Comparison of ENCODE assay signal across 22 cellular contexts in genomic region chr20:60297649-60298048, GRCh38.
A peak's percentile ranks its signal among the peaks of the same experiment; 100 is the strongest.
DNase-seq lines count a peak whose midpoint lies in the region; ATAC-seq and TF ChIP-seq lines count a peak whose summit lies in the region.
"Had no signal": no experiment of that assay in that cellular context is flagged by ENCODE, and none has a peak within 500 bp of the region (broad histone marks: within the 10 kb centered on the region; RNA-seq: fewer than 3 reads in every experiment).

No MANE protein-coding gene starts in this region.

- no peak overlapping the region for H3K4me3 ChIP-seq in RWPE2 (ENCODE audit: severe bottlenecking)
- H3K4me3 ChIP-seq in mucosa of descending colon, result no peak overlapping the region
- no peak overlapping the region for H3K4me3 ChIP-seq in BE2C (ENCODE audit: low read depth, low read length)
- H3K4me3 ChIP-seq: K562, SJCRH30 had no signal

- DNase-seq in NCI-H748 (lab: John Stamatoyannopoulos, UW; ENCODE audit: unreplicated experiment) (peak; percentile 8), NCI-H748 treated with DMSO at 0.1 percent for 48 hours (lab: John Stamatoyannopoulos, UW) (no peak), RWPE2 (ENCODE audit: low spot score) (no peak), mucosa of descending colon (no peak), BE2C (no peak), retina (no peak)
- DNase-seq: AML-193, H7, HFFc6, NCI-H1105, NCI-H146, NCI-H2081 treated with DMSO at 0.1 percent for 48 hours, NCI-H446 treated with DMSO at 0.1 percent for 48 hours, NCI-H526 treated with DMSO at 0.1 percent for 48 hours, SJCRH30, T-helper 1 cell had no signal

- H3K9me3 ChIP-seq in RWPE2 (ENCODE audit: severe bottlenecking), result no peaks in the 10 kb centered on the region
- no peaks in the 10 kb centered on the region for H3K9me3 ChIP-seq in mucosa of descending colon
- no peaks in the 10 kb centered on the region; the same call in 1 of the 2 replicates for H3K9me3 ChIP-seq in BE2C
- H3K9me3 ChIP-seq: SJCRH30 had no signal

- TF ChIP-seq CTCF in RWPE2 (IDR thresholded peaks at IDR 0.05; ENCODE audit: poor library complexity, severe bottlenecking) (no peak), mucosa of descending colon (IDR thresholded peaks at IDR 0.05) (no peak), BE2C (IDR thresholded peaks at IDR 0.05; ENCODE audit: low read depth, low read length) (no peak)

- ATAC-seq in RWPE2 (ENCODE audit: low read depth) (0 out of 3 replicates have a peak, but pooled peaks have one; percentile 8), mucosa of descending colon (peak; percentile 30), GM18511 (IDR thresholded peaks at IDR 0.05; ENCODE audit: unreplicated experiment) (no peak)
- ATAC-seq: HepG2, K562 had no signal

- H3K4me1 ChIP-seq in RWPE2 (ENCODE audit: insufficient read depth, poor library complexity, severe bottlenecking), result no peaks in the 10 kb centered on the region
- no peaks in the 10 kb centered on the region for H3K4me1 ChIP-seq in mucosa of descending colon (ENCODE audit: low read depth)
- H3K4me1 ChIP-seq in BE2C, result no peaks in the 10 kb centered on the region
- H3K4me1 ChIP-seq: SJCRH30 had no signal

- no peak overlapping the region for H3K27ac ChIP-seq in RWPE2 (ENCODE audit: poor library complexity, severe bottlenecking)
- H3K27ac ChIP-seq: C4-2B, HL-60, RWPE1, SJCRH30 had no signal

- intact Hi-C loops in mucosa of descending colon (cut with DNase I, micrococcal nuclease), result no loop called here

- H3K36me3 ChIP-seq in RWPE2 (ENCODE audit: low read depth) (no peaks in the 10 kb centered on the region), mucosa of descending colon (ENCODE audit: low read depth) (no peaks in the 10 kb centered on the region), BE2C (no peaks in the 10 kb centered on the region)
- H3K36me3 ChIP-seq: SJCRH30 had no signal

- H3K27me3 ChIP-seq in RWPE2 (ENCODE audit: insufficient read depth, poor library complexity, severe bottlenecking) (peaks cover 30% of the 10 kb centered on the region), BE2C (no peaks in the 10 kb centered on the region)
